ENCODE assay signal across 8 cellular contexts in the genomic region with DNA sequence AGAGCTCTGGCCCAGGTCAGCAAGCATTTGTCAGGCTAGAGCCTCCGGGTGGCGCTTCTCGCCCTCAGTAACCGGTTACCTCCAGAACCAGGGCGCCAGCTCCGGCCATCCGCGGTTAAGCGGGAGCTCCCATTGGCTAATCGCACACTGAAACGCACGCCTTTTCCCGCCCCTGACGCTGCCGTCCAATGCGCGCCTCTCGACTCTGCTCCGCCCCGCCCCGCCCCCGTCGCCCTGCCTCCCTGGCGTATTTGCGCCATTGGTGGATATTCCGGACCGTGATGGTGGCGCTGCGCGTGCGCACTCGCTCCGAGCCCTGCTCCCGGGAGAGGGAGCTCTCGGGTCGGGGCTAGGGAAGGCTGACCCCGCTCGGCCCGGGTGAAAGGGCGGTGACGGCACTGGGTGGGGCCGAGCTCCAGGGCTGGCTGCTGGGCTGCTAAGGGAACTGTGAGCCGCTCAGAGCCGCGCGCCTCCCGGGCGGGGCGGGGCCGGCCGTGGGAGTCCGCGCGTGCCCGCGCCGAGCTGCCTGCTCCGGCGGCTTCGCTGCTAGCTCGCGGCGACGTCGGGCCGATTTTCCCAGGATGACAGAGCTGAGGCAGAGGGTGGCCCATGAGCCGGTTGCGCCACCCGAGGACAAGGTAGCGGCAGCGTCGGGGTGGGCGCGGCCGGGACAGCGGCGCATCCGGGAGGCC. TPM values are rescaled to one million over a fixed set of nuclear protein-coding genes. Genes with fewer than 3 reads are reported as not detected.
DNase-seq lines count a peak whose midpoint lies in the region; ATAC-seq, FAIRE-seq and TF ChIP-seq lines count a peak whose summit lies in the region.

A gene (plus strand): TSS at position 497 of the 692 bp plus-strand sequence. CDS start 85 bp downstream, at position 582.

- no peak for FAIRE-seq in bronchial epithelial cell (lab: Jason Lieb, UNC)
- no peak for FAIRE-seq in small intestine (lab: Jason Lieb, UNC)

- H3K27me3 ChIP-seq in bronchial epithelial cell (ENCODE audit: control insufficient read depth, insufficient read depth, low read length) = no peaks in the 10 kb centered on the region
- no peaks in the 10 kb centered on the region for H3K27me3 ChIP-seq in small intestine (ENCODE audit: control insufficient read depth in 2 of 2, insufficient read depth in 2 of 2, low read length in 2 of 2)

- peak; percentile 42 for TF ChIP-seq CTCF in AG09309 (IDR thresholded peaks at IDR 0.05; ENCODE audit: control insufficient read depth, insufficient read depth, low read depth, low read length, missing control alignments)
- peak; percentile 36 for TF ChIP-seq CTCF in WI38 (IDR thresholded peaks at IDR 0.05; ENCODE audit: low read depth, low read length)
- TF ChIP-seq CTCF in bronchial epithelial cell (IDR thresholded peaks at IDR 0.05; ENCODE audit: insufficient read depth, low read length, severe bottlenecking) = peak; percentile 53

- no peaks in the 10 kb centered on the region for H3K9me3 ChIP-seq in small intestine (ENCODE audit: control insufficient read depth, low read depth)

- H3K36me3 ChIP-seq in bronchial epithelial cell (ENCODE audit: control insufficient read depth, insufficient read depth, low read length) (no peaks in the 10 kb centered on the region), small intestine (ENCODE audit: control insufficient read depth in 2 of 2, insufficient read depth in 2 of 2, low read length in 2 of 2) (no peaks in the 10 kb centered on the region)

- peak within 1 kb of the TSS; percentile 94 to 98 for H3K27ac ChIP-seq in small intestine (ENCODE audit: low read depth in 1 of 2, low read length in 1 of 2)

- H3K4me1 ChIP-seq in small intestine (ENCODE audit: control insufficient read depth in 2 of 2, insufficient read depth in 1 of 2, low read depth in 1 of 2, low read length in 1 of 2) = peaks cover 2 to 9% of the 10 kb centered on the region in 2 donors

- 0 to 1% (median 0%) methylated on average over 58 to 78 of the region's 78 CpGs for WGBS in small intestine, 3 donors

- peak; percentile 89 for DNase-seq in AG09309 (ENCODE audit: low read depth)
- DNase-seq in NCI-H2227 treated with DMSO at 0.1 percent for 48 hours (lab: John Stamatoyannopoulos, UW) = peak; percentile 99
- DNase-seq in bronchial epithelial cell (ENCODE audit: low read depth) = peak; percentile 93
- DNase-seq in iPS-NIHi11 (ENCODE audit: low spot score) = peak; percentile 97
- peak; percentile 99 for DNase-seq in small intestine

- H3K4me3 ChIP-seq in AG09309 (ENCODE audit: control insufficient read depth, low read depth, low read length) (peak within 1 kb of the TSS; percentile 91), WI38 (ENCODE audit: low read depth, low read length) (peak within 1 kb of the TSS; percentile 92), bronchial epithelial cell (ENCODE audit: low read depth, low read length) (peak within 1 kb of the TSS; percentile 77), small intestine (ENCODE audit: low read depth in 1 of 2, low read length in 2 of 2) (peak within 1 kb of the TSS; percentile 86 to 93)

- ATAC-seq in GM18909 (IDR thresholded peaks at IDR 0.05; ENCODE audit: poor library complexity, unreplicated experiment) (peak; percentile 91), HG03175 (IDR thresholded peaks at IDR 0.05; ENCODE audit: unreplicated experiment) (peak; percentile 90)

RNA-seq across cellular contexts. Expression of the gene that starts here (rescaled TPM):
- 16.8 and 23.4 TPM in 2 replicates for total RNA-seq in bronchial epithelial cell
- polyA plus RNA-seq in small intestine = 10 to 100 TPM in 1 of 3 donors, 1 to 10 TPM in 2; 2.9 to 13.1 (median 5.1) TPM

Comparison
In these comparisons a context has a peak if more than half of its experiments do, and no peak if none do; other contexts are left out.
1. Peak in every context shown above with its lines: DNase-seq, ATAC-seq, H3K4me3 ChIP-seq and H3K27ac ChIP-seq.